In genomic region chr9:121737481-121737931, GRCh38 we compare ENCODE assay signal across 1 cellular context.
TF ChIP-seq lines count a peak whose summit lies in the region.

No MANE protein-coding gene starts in this region.

TF ChIP-seq in HepG2, 621 proteins besides CTCF, POLR2A, EP300 and RAD21 (continued from another document and continues in another):
- TF ChIP-seq HNF1A (IDR thresholded peaks at IDR 0.05; ENCODE audit: low read depth), result no peak
- no peak for TF ChIP-seq HNF1A (CRISPR knock-in tag; IDR thresholded peaks at IDR 0.05; ENCODE audit: borderline replicate concordance)
- no peak for TF ChIP-seq ZSCAN9 (CRISPR knock-in tag; IDR thresholded peaks at IDR 0.05; ENCODE audit: borderline replicate concordance)
- no peak for TF ChIP-seq STAT5B (CRISPR knock-in tag; IDR thresholded peaks at IDR 0.05)
- TF ChIP-seq SRY (CRISPR knock-in tag; IDR thresholded peaks at IDR 0.05), result no peak
- TF ChIP-seq ZNF160 (CRISPR knock-in tag; IDR thresholded peaks at IDR 0.05), result no peak
- no peak for TF ChIP-seq HOXA3 (CRISPR knock-in tag; IDR thresholded peaks at IDR 0.05)
- no peak for TF ChIP-seq EEA1 (CRISPR knock-in tag; IDR thresholded peaks at IDR 0.05; ENCODE audit: borderline replicate concordance)
- no peak for TF ChIP-seq ZNF652 (CRISPR knock-in tag; IDR thresholded peaks at IDR 0.05; ENCODE audit: borderline replicate concordance, low read depth)
- TF ChIP-seq ZNF549 (CRISPR knock-in tag; IDR thresholded peaks at IDR 0.05), result no peak
- no peak for TF ChIP-seq FOSL2 (CRISPR knock-in tag; IDR thresholded peaks at IDR 0.05)
- TF ChIP-seq ZFP37 (CRISPR knock-in tag; IDR thresholded peaks at IDR 0.05; ENCODE audit: borderline replicate concordance), result no peak
- no peak for TF ChIP-seq SNRNP70 (IDR thresholded peaks at IDR 0.05; ENCODE audit: low read depth, low read length)
- 0 out of 2 replicates have a peak, but pooled peaks have one; percentile 27 for TF ChIP-seq HNRNPL (IDR thresholded peaks at IDR 0.05; ENCODE audit: low read depth, low read length)
- no peak for TF ChIP-seq ESRRA (CRISPR knock-in tag; IDR thresholded peaks at IDR 0.05; ENCODE audit: low read depth)
- TF ChIP-seq ZSCAN12 (CRISPR knock-in tag; IDR thresholded peaks at IDR 0.05), result no peak
- no peak for TF ChIP-seq ZNF326 (CRISPR knock-in tag; IDR thresholded peaks at IDR 0.05; ENCODE audit: borderline replicate concordance)
- TF ChIP-seq CHD2 (IDR thresholded peaks at IDR 0.05; ENCODE audit: low read depth, low read length), result no peak
- no peak for TF ChIP-seq KLF13 (CRISPR knock-in tag; IDR thresholded peaks at IDR 0.05)
- TF ChIP-seq TBP (CRISPR knock-in tag; IDR thresholded peaks at IDR 0.05), result no peak
- no peak for TF ChIP-seq NR1H2 (CRISPR knock-in tag; IDR thresholded peaks at IDR 0.05; ENCODE audit: borderline replicate concordance, low read depth)
- TF ChIP-seq TGIF2 (CRISPR knock-in tag; IDR thresholded peaks at IDR 0.05), result no peak
- TF ChIP-seq MAF1 (CRISPR knock-in tag; IDR thresholded peaks at IDR 0.05; ENCODE audit: borderline replicate concordance), result no peak
- no peak for TF ChIP-seq HOXA7 (CRISPR knock-in tag; IDR thresholded peaks at IDR 0.05)
- no peak for TF ChIP-seq ZFP41 (CRISPR knock-in tag; IDR thresholded peaks at IDR 0.05; ENCODE audit: borderline replicate concordance)
- TF ChIP-seq ZNF296 (CRISPR knock-in tag; conservative IDR thresholded peaks at IDR 0.05), result 0 out of 2 replicates have a peak, but pooled peaks have one; percentile 22
- TF ChIP-seq ZNF282 (IDR thresholded peaks at IDR 0.05; ENCODE audit: partially characterized antibody), result no peak
- TF ChIP-seq, protein P1, sequence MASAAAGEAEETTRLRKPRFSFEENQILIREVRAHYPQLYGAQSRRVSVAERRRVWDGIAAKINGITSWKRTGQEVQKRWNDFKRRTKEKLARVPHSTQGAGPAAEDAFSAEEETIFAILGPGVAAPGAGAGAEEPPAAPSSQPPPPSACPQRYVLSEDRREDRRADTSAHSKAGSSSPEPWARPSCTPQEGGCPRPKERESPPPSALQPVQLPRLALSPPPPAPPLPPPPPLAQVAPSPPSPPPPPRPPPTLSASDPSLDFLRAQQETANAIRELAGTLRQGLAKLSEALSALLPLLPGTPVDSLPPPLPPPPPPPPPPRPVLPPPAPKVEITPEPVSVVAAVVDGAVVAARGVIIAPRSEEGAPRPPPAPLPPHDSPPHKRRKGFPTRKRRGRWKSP (CRISPR knock-in tag; IDR thresholded peaks at IDR 0.05), result 0 out of 2 replicates have a peak, but pooled peaks have one; percentile 23
- TF ChIP-seq CREB1 (IDR thresholded peaks at IDR 0.05), result no peak
- no peak for TF ChIP-seq CREB1 (CRISPR knock-in tag; IDR thresholded peaks at IDR 0.05)
- no peak for TF ChIP-seq ZZZ3 (CRISPR knock-in tag; IDR thresholded peaks at IDR 0.05; ENCODE audit: borderline replicate concordance)
- no peak for TF ChIP-seq ONECUT2 (CRISPR knock-in tag; IDR thresholded peaks at IDR 0.05)
- TF ChIP-seq ZBTB40 (IDR thresholded peaks at IDR 0.05), result no peak
- peak; percentile 29; the same call in 1 of the 2 replicates for TF ChIP-seq ZBTB40 (CRISPR knock-in tag; IDR thresholded peaks at IDR 0.05)
- no peak for TF ChIP-seq SIX1 (CRISPR knock-in tag; IDR thresholded peaks at IDR 0.05; ENCODE audit: borderline replicate concordance)
- no peak for TF ChIP-seq ARNT2 (CRISPR knock-in tag; IDR thresholded peaks at IDR 0.05; ENCODE audit: low read depth)
- TF ChIP-seq, protein P2, sequence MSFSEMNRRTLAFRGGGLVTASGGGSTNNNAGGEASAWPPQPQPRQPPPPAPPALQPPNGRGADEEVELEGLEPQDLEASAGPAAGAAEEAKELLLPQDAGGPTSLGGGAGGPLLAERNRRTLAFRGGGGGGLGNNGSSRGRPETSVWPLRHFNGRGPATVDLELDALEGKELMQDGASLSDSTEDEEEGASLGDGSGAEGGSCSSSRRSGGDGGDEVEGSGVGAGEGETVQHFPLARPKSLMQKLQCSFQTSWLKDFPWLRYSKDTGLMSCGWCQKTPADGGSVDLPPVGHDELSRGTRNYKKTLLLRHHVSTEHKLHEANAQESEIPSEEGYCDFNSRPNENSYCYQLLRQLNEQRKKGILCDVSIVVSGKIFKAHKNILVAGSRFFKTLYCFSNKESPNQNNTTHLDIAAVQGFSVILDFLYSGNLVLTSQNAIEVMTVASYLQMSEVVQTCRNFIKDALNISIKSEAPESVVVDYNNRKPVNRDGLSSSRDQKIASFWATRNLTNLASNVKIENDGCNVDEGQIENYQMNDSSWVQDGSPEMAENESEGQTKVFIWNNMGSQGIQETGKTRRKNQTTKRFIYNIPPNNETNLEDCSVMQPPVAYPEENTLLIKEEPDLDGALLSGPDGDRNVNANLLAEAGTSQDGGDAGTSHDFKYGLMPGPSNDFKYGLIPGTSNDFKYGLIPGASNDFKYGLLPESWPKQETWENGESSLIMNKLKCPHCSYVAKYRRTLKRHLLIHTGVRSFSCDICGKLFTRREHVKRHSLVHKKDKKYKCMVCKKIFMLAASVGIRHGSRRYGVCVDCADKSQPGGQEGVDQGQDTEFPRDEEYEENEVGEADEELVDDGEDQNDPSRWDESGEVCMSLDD (CRISPR knock-in tag; IDR thresholded peaks at IDR 0.05; ENCODE audit: borderline replicate concordance), result no peak
- no peak for TF ChIP-seq KAT8 (CRISPR knock-in tag; IDR thresholded peaks at IDR 0.05)
- 0 out of 2 replicates have a peak, but pooled peaks have one; percentile 37 for TF ChIP-seq MTF2 (CRISPR knock-in tag; IDR thresholded peaks at IDR 0.05; ENCODE audit: borderline replicate concordance)
- no peak for TF ChIP-seq NFKBIZ (CRISPR knock-in tag; IDR thresholded peaks at IDR 0.05)
- no peak for TF ChIP-seq ZNF230 (CRISPR knock-in tag; IDR thresholded peaks at IDR 0.05)
- TF ChIP-seq ZNF556 (CRISPR knock-in tag; IDR thresholded peaks at IDR 0.05; ENCODE audit: borderline replicate concordance), result peak; percentile 4; the same call in 1 of the 2 replicates
- no peak for TF ChIP-seq HNRNPH1 (optimal IDR thresholded peaks at IDR 0.05; ENCODE audit: low read depth, low read length)
- no peak for TF ChIP-seq TFAP4 (IDR thresholded peaks at IDR 0.05; ENCODE audit: borderline replicate concordance, low read depth)
- TF ChIP-seq ZNF383 (CRISPR knock-in tag; IDR thresholded peaks at IDR 0.05; ENCODE audit: borderline replicate concordance), result no peak
- TF ChIP-seq NFE2 (CRISPR knock-in tag; IDR thresholded peaks at IDR 0.05), result no peak
- TF ChIP-seq ZBTB7A (CRISPR knock-in tag; IDR thresholded peaks at IDR 0.05), result no peak
- TF ChIP-seq IKZF1 (IDR thresholded peaks at IDR 0.05), result no peak
- no peak for TF ChIP-seq NR2F6 (IDR thresholded peaks at IDR 0.05)
- no peak for TF ChIP-seq NR2F6 (CRISPR knock-in tag; IDR thresholded peaks at IDR 0.05)
- 0 out of 2 replicates have a peak, but pooled peaks have one; percentile 88 for TF ChIP-seq ZNF598 (CRISPR knock-in tag; IDR thresholded peaks at IDR 0.05; ENCODE audit: borderline replicate concordance)
- no peak for TF ChIP-seq DNMT1 (CRISPR knock-in tag; IDR thresholded peaks at IDR 0.05)
- TF ChIP-seq ZNF136 (CRISPR knock-in tag; IDR thresholded peaks at IDR 0.05; ENCODE audit: low read depth), result 0 out of 2 replicates have a peak, but pooled peaks have one; percentile 27
- TF ChIP-seq ZNF350 (CRISPR knock-in tag; IDR thresholded peaks at IDR 0.05; ENCODE audit: borderline replicate concordance, low read depth), result no peak
- no peak for TF ChIP-seq ZNF143 (CRISPR knock-in tag; IDR thresholded peaks at IDR 0.05)
- no peak for TF ChIP-seq MAFF (IDR thresholded peaks at IDR 0.05; ENCODE audit: low read depth, low read length)
- no peak for TF ChIP-seq SP2 (CRISPR knock-in tag; IDR thresholded peaks at IDR 0.05)
- TF ChIP-seq ZNF713 (CRISPR knock-in tag; IDR thresholded peaks at IDR 0.05), result no peak
- no peak for TF ChIP-seq ZKSCAN1 (IDR thresholded peaks at IDR 0.05; ENCODE audit: low read length)
- no peak for TF ChIP-seq RFX3 (CRISPR knock-in tag; IDR thresholded peaks at IDR 0.05)
- no peak for TF ChIP-seq ZNF431 (CRISPR knock-in tag; IDR thresholded peaks at IDR 0.05; ENCODE audit: borderline replicate concordance, low read depth)
- no peak for TF ChIP-seq ZSCAN30 (CRISPR knock-in tag; IDR thresholded peaks at IDR 0.05)
- TF ChIP-seq ZBTB7B (CRISPR knock-in tag; IDR thresholded peaks at IDR 0.05), result no peak
